In the genomic region with DNA sequence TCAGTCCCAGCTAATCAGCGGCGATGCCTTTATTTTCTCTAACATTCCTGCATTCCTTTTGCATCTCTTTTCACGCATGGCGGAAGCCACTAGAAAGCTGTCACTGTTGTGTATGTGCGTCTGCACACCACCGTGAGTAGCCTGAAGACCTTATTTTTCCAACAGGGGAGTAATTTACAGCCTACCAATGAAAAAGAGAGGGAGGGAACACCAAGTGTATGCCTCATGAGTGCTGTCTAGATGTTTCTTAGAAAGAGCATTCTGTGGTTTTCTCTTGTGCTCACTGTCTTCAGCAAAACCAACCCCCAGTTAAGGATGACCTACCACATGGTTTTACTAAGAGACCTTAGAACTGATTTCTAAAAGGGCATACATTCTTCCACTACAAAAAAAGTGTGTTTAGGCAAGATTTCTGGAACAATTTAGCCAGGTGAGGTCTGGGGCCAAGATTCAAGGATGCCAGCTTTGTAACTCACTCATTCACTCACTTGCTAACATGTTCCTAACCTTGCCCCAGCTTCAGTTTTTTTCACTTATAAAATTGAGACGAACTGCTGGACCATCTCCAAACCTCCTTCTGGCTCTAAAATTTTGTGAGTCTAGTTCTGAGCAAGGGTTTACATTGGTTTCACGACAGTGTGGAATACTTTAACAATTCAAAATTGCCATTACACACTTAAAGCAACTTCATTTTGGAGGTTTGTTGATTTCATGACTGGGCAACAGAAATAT, we compare ENCODE assay signal across 11 cellular contexts. TPM values are rescaled to one million over a fixed set of nuclear protein-coding genes. Genes with fewer than 3 reads are reported as not detected.
DNase-seq lines count a peak whose midpoint lies in the region; ATAC-seq and TF ChIP-seq lines count a peak whose summit lies in the region.
"Had no signal": no experiment of that assay in that cellular context is flagged by ENCODE, and none has a peak within 500 bp of the region (broad histone marks: within the 10 kb centered on the region; RNA-seq: fewer than 3 reads in every experiment).

No MANE protein-coding gene starts in this region.

- no peak for TF ChIP-seq CTCF in omental fat pad (IDR thresholded peaks at IDR 0.05)
- no peak for TF ChIP-seq CTCF in endothelial cell (IDR thresholded peaks at IDR 0.05; ENCODE audit: unreplicated experiment)

- H3K27ac Mint-ChIP-seq in central memory CD8-positive, alpha-beta T cell (ENCODE audit: low read depth): peak overlapping the region; percentile 76
- no peak overlapping the region for H3K27ac Mint-ChIP-seq in endothelial cell (ENCODE audit: unreplicated experiment)

- no peaks in the 10 kb centered on the region for H3K27me3 Mint-ChIP-seq in central memory CD8-positive, alpha-beta T cell
- H3K27me3 Mint-ChIP-seq in endothelial cell (ENCODE audit: unreplicated experiment): peaks cover 7% of the 10 kb centered on the region

- no peaks in the 10 kb centered on the region for H3K9me3 Mint-ChIP-seq in central memory CD8-positive, alpha-beta T cell
- no peaks in the 10 kb centered on the region for H3K9me3 Mint-ChIP-seq in endothelial cell (ENCODE audit: unreplicated experiment)

- DNase-seq in AG20443 (ENCODE audit: low spot score) (peak; percentile 24), omental fat pad (ENCODE audit: low spot score) (no peak), endothelial cell (ENCODE audit: low spot score) (no peak), NCI-H1092 treated with DMSO at 0.1 percent for 48 hours (lab: John Stamatoyannopoulos, UW) (no peak)
- DNase-seq in central memory CD8-positive, alpha-beta T cell (ENCODE audit: low spot score in 2 of 2): no peak
- DNase-seq: foreskin keratinocyte, mucosa of descending colon, transverse colon had no signal

- peaks cover 3% of the 10 kb centered on the region for H3K36me3 Mint-ChIP-seq in central memory CD8-positive, alpha-beta T cell (ENCODE audit: insufficient read depth)
- no peaks in the 10 kb centered on the region for H3K36me3 Mint-ChIP-seq in endothelial cell (ENCODE audit: low read depth, unreplicated experiment)

- peaks cover 36% of the 10 kb centered on the region for H3K4me1 Mint-ChIP-seq in central memory CD8-positive, alpha-beta T cell
- H3K4me1 Mint-ChIP-seq in endothelial cell (ENCODE audit: unreplicated experiment): peaks cover 20% of the 10 kb centered on the region

- H3K4me3 Mint-ChIP-seq in central memory CD8-positive, alpha-beta T cell: no peak overlapping the region
- no peak overlapping the region for H3K4me3 Mint-ChIP-seq in endothelial cell (ENCODE audit: unreplicated experiment)

- ATAC-seq in GM18858 (IDR thresholded peaks at IDR 0.05; ENCODE audit: unreplicated experiment): peak; percentile 71
- ATAC-seq in HG03378 (IDR thresholded peaks at IDR 0.05; ENCODE audit: unreplicated experiment): peak; percentile 60
- ATAC-seq in central memory CD8-positive, alpha-beta T cell (replicated peaks; ENCODE audit: extremely low read depth, poor library complexity, severe bottlenecking): no peak
- ATAC-seq in omental fat pad (ENCODE audit: low FRiP score): no peak
- no peak for ATAC-seq in HG03196 (IDR thresholded peaks at IDR 0.05; ENCODE audit: unreplicated experiment)
- ATAC-seq: foreskin keratinocyte, mucosa of descending colon had no signal

RNA-seq across cellular contexts. Expression of a gene that starts 51.4 kb away (rescaled TPM):
- total RNA-seq in omental fat pad: 10 to 100 TPM; 18.4 to 84.5 (median 30.2) TPM
- total RNA-seq in endothelial cell (ENCODE audit: unreplicated experiment): 9.2 TPM

Comparison
In these comparisons a context has a peak if more than half of its experiments do, and no peak if none do; other contexts are left out.
1. ATAC-seq: peak in GM18858 (single experiment) and HG03378 (single experiment); none in central memory CD8-positive, alpha-beta T cell (single experiment), omental fat pad (single experiment) and HG03196 (single experiment).